Comparison of ENCODE assay signal across 8 cellular contexts in genomic region chr11:22192642-22193347, GRCh38. TPM values are rescaled to one million over a fixed set of nuclear protein-coding genes. Genes with fewer than 3 reads are reported as not detected.
A peak's percentile ranks its signal among the peaks of the same experiment; 100 is the strongest.
DNase-seq lines count a peak whose midpoint lies in the region; ATAC-seq and TF ChIP-seq lines count a peak whose summit lies in the region.

TSS of gene ANO5 (plus strand) at chr11:22193085. CDS start at chr11:22193493, 408 bp downstream.

- DNase-seq in NCI-H2107 treated with DMSO at 0.1 percent for 48 hours (lab: John Stamatoyannopoulos, UW; ENCODE audit: unreplicated experiment) (peak; percentile 55), NCI-H2107 (lab: John Stamatoyannopoulos, UW) (no peak), NCI-H2227 (lab: John Stamatoyannopoulos, UW; ENCODE audit: unreplicated experiment) (peak; percentile 87), brain microvascular endothelial cell (no peak), iPS-NIHi11 (ENCODE audit: low spot score) (peak; percentile 79), sciatic nerve (ENCODE audit: low spot score) (peak; percentile 62)

- H3K36me3 ChIP-seq in brain microvascular endothelial cell (replicated peaks), result no peaks in the 10 kb centered on the region

- intact Hi-C loops in sciatic nerve (cut with DNase I), result no loop called here

- H3K27me3 ChIP-seq in brain microvascular endothelial cell (replicated peaks), result peaks cover 3% of the 10 kb centered on the region

- H3K4me3 ChIP-seq in brain microvascular endothelial cell (ENCODE audit: low read depth, low read length), result peak within 1 kb of the TSS; percentile 39

- ATAC-seq in HG02610 (IDR thresholded peaks at IDR 0.05; ENCODE audit: unreplicated experiment) (peak; percentile 47), sciatic nerve (peak; percentile 78), HG03571 (IDR thresholded peaks at IDR 0.05; ENCODE audit: unreplicated experiment) (no peak)

- no peak for TF ChIP-seq CTCF in brain microvascular endothelial cell (IDR thresholded peaks at IDR 0.05; ENCODE audit: low read depth, low read length, missing control alignments)

- H3K27ac ChIP-seq in brain microvascular endothelial cell, result no peak within 1 kb of the TSS

- in situ Hi-C loops in brain microvascular endothelial cell (cut with HindIII; ENCODE audit: low pct_ligation_motif_present, low sequenced_read_pairs), result no loop called here

RNA-seq across cellular contexts. Expression of gene ANO5, which starts in this region (rescaled TPM):
- 1.2 TPM for total RNA-seq in sciatic nerve

Comparison
In these comparisons a context has a peak if more than half of its experiments do, and no peak if none do; other contexts are left out.
1. DNase-seq: peak in NCI-H2107 treated with DMSO at 0.1 percent for 48 hours (single experiment), NCI-H2227 (single experiment), iPS-NIHi11 (single experiment) and sciatic nerve (single experiment); none in NCI-H2107 (single experiment) and brain microvascular endothelial cell (single experiment).